8 cellular contexts compared by ENCODE assay signal in genomic region chr1:36088265-36088576, GRCh38. TPM values are rescaled to one million over a fixed set of nuclear protein-coding genes. Genes with fewer than 3 reads are reported as not detected.
DNase-seq lines count a peak whose midpoint lies in the region; ATAC-seq and TF ChIP-seq lines count a peak whose summit lies in the region.

No MANE protein-coding gene starts in this region.

- no peaks in the 10 kb centered on the region for H3K9me2 ChIP-seq in HCT116 (ENCODE audit: insufficient read depth)

- TF ChIP-seq RAD21 in HCT116 (IDR thresholded peaks at IDR 0.05; ENCODE audit: low read depth) = no peak

- TF ChIP-seq POLR2A in HCT116 (IDR thresholded peaks at IDR 0.05; ENCODE audit: borderline replicate concordance, extremely low read depth, insufficient read depth, insufficient read length) = no peak

- H4K20me1 ChIP-seq in HCT116 (ENCODE audit: insufficient read depth) = no peaks in the 10 kb centered on the region

- peaks cover 17% of the 10 kb centered on the region for H3K4me1 Mint-ChIP-seq in activated B cell treated with CpG ODN at 0.5 μM for 24 hours

- H3K27ac ChIP-seq in HCT116 (ENCODE audit: low read depth, low read length) (peak overlapping the region; percentile 76), iPS-18a (ENCODE audit: low read length) (no peak overlapping the region), substantia nigra (ENCODE audit: low read depth, low read length, poor library complexity, severe bottlenecking) (peak overlapping the region; percentile 91)

- peak overlapping the region; percentile 99 for H3K4me2 ChIP-seq in HCT116 (ENCODE audit: low read length)

- BruUV-seq in HCT116 (replicated peaks; lab: Mats Ljungman, UMichigan) = no TSS peak

- peaks cover 21% of the 10 kb centered on the region for H3K36me3 Mint-ChIP-seq in activated B cell treated with CpG ODN at 0.5 μM for 24 hours (ENCODE audit: low read depth)

- H3K9ac ChIP-seq in HCT116 (ENCODE audit: low read length) = peak overlapping the region; percentile 88
- H3K9ac ChIP-seq in iPS-18a (ENCODE audit: low read length) = peak overlapping the region; percentile 15

- H3K9me3 Mint-ChIP-seq in activated B cell treated with CpG ODN at 0.5 μM for 24 hours = no peaks in the 10 kb centered on the region

- H3K4me3 Mint-ChIP-seq in activated B cell treated with CpG ODN at 0.5 μM for 24 hours = peak overlapping the region; percentile 89

- RAD21 ChIA-PET in HCT116 (lab: Charles Lee; ENCODE audit: low non-redundant PET in 1 of 2, low total read pairs in 2 of 2, uncharacterized antibody in 2 of 2, unreplicated experiment in 2 of 2) = interaction anchor here in 1 of 2 experiments (0.6 kb wide), 1 partner anchor 221 kb away, joined by 3 read pairs; no protein-coding TSS in a partner anchor

- H3K27me3 ChIP-seq in HCT116 (ENCODE audit: insufficient read depth, low read length) = no peaks in the 10 kb centered on the region
- peaks cover 9% of the 10 kb centered on the region for H3K27me3 ChIP-seq in iPS-18a (ENCODE audit: control insufficient read depth, insufficient read depth, low read length)

- H3K27me3 Mint-ChIP-seq in activated B cell treated with CpG ODN at 0.5 μM for 24 hours = peaks cover 22% of the 10 kb centered on the region

- TF ChIP-seq CTCF in HCT116 (IDR thresholded peaks at IDR 0.05 in 2 of 3, conservative IDR thresholded peaks at IDR 0.05 in 1 of 3; ENCODE audit: borderline replicate concordance in 1 of 3, insufficient read depth in 1 of 3, low read depth in 2 of 3, low read length in 2 of 3) = no peak
- TF ChIP-seq CTCF in activated B cell treated with CpG ODN at 0.5 μM for 24 hours (IDR thresholded peaks at IDR 0.05) = no peak

- no peak for DNase-seq in HCT116 (ENCODE audit: low read depth, low spot score)
- DNase-seq in activated B cell treated with CpG ODN at 0.5 μM for 24 hours = no peak
- DNase-seq in substantia nigra (lab: John Stamatoyannopoulos, UW) = no peak
- no peak for DNase-seq in germinal center (ENCODE audit: low spot score)
- no peak for DNase-seq in stimulated activated CD4-positive, alpha-beta T cell treated with anti-CD3 and anti-CD28 coated beads, Interleukin-15, amount 100 ng/mL, for 24 hours
- no peak for DNase-seq in H4 (ENCODE audit: low spot score)

- peak overlapping the region; percentile 31 for H2AFZ ChIP-seq in HCT116 (ENCODE audit: low read depth, low read length, poor library complexity, severe bottlenecking)

- H3K27ac Mint-ChIP-seq in activated B cell treated with CpG ODN at 0.5 μM for 24 hours = no peak overlapping the region

- H3K9me3 ChIP-seq in HCT116 (ENCODE audit: control insufficient read depth in 1 of 2, insufficient read depth in 1 of 2, low read depth in 1 of 2, low read length in 2 of 2) = no peaks in the 10 kb centered on the region
- no peaks in the 10 kb centered on the region for H3K9me3 ChIP-seq in iPS-18a (ENCODE audit: control insufficient read depth, low read depth, low read length)

- H3K4me1 ChIP-seq in HCT116 (ENCODE audit: control insufficient read depth in 1 of 2, insufficient read depth in 2 of 2, low read length in 2 of 2) (peaks cover 0 to 15% of the 10 kb centered on the region in 2 experiments; a peak in 2 of 4 replicates), iPS-18a (ENCODE audit: control insufficient read depth, low read depth, low read length) (peaks cover 6% of the 10 kb centered on the region)

- H3K4me3 ChIP-seq in HCT116 (replicated peaks in 1 of 2; ENCODE audit: low read depth in 1 of 2, low read length in 2 of 2) = peak overlapping the region; percentile 96 to 98
- H3K4me3 ChIP-seq in iPS-18a (ENCODE audit: low read length) = peak overlapping the region; percentile 90

- no peak; the same call in 1 of the 2 replicates for ATAC-seq in HCT116
- ATAC-seq in activated B cell treated with CpG ODN at 0.5 μM for 24 hours (ENCODE audit: low read depth) = peak; percentile 12
- ATAC-seq in HG02759 (IDR thresholded peaks at IDR 0.05; ENCODE audit: unreplicated experiment) = no peak

- H3K36me3 ChIP-seq in HCT116 (ENCODE audit: control insufficient read depth in 1 of 2, insufficient read depth in 2 of 2, low read length in 2 of 2) (peaks cover 11 to 17% of the 10 kb centered on the region in 2 experiments; a peak in 3 of 4 replicates), iPS-18a (ENCODE audit: control insufficient read depth, low read depth, low read length) (peaks cover 15% of the 10 kb centered on the region)

- POLR2A ChIA-PET in HCT116 (lab: Charles Lee) = no interaction called here
- POLR2A ChIA-PET in activated B cell treated with CpG ODN at 0.5 μM for 24 hours (lab: Charles Lee) = interaction anchor here (0.7 kb wide), 1 partner anchor 1164 kb away, joined by 9 read pairs; no protein-coding TSS in a partner anchor

- peaks cover 27% of the 10 kb centered on the region for H3K79me2 ChIP-seq in HCT116 (ENCODE audit: insufficient read depth, low read length)

- intact Hi-C loops in HCT116 (cut with micrococcal nuclease) = loop anchor here (2.0 to 10.0 kb wide), 2 partner anchors 157 to 233 kb away; partner anchors contain the start of gene AGO3
- intact Hi-C loops in activated B cell treated with CpG ODN at 0.5 μM for 24 hours (cut with micrococcal nuclease) = loop anchor here (1.0 to 10.0 kb wide), 5 partner anchors 61 to 298 kb away; partner anchors contain the start of genes AGO1, AGO3 and TRAPPC3

- CTCF ChIA-PET in HCT116 (lab: Charles Lee) = no interaction called here
- CTCF ChIA-PET in activated B cell treated with CpG ODN at 0.5 μM for 24 hours (lab: Charles Lee) = no interaction called here

TF ChIP-seq in HCT116, 20 proteins besides CTCF, POLR2A, EP300 and RAD21 (continues in another document):
- no peak for TF ChIP-seq EZH2phosphoT487 (IDR thresholded peaks at IDR 0.05; ENCODE audit: borderline replicate concordance)
- no peak for TF ChIP-seq EZH2 (IDR thresholded peaks at IDR 0.05)
- TF ChIP-seq YY1 (IDR thresholded peaks at IDR 0.05; ENCODE audit: extremely low read depth, insufficient replicate concordance, low read depth, low read length) = no peak
- no peak for TF ChIP-seq JUND (IDR thresholded peaks at IDR 0.05)
- TF ChIP-seq SIN3A (IDR thresholded peaks at IDR 0.05; ENCODE audit: low read depth) = no peak
- no peak for TF ChIP-seq POLR2AphosphoS5 (IDR thresholded peaks at IDR 0.05; ENCODE audit: low read depth, low read length)
- TF ChIP-seq ZBTB33 (IDR thresholded peaks at IDR 0.05; ENCODE audit: extremely low read depth, insufficient replicate concordance, low read length) = no peak
- TF ChIP-seq FOSL1 (IDR thresholded peaks at IDR 0.05; ENCODE audit: low read depth) = no peak
- no peak for TF ChIP-seq CEBPB (IDR thresholded peaks at IDR 0.05; ENCODE audit: low read depth)
- no peak for TF ChIP-seq CBX3 (IDR thresholded peaks at IDR 0.05; ENCODE audit: low read depth)
- TF ChIP-seq REST (IDR thresholded peaks at IDR 0.05; ENCODE audit: low read depth) = no peak

RNA-seq across cellular contexts. Expression of gene ADPRS, which starts 0.5 kb away (rescaled TPM):
- total RNA-seq in HCT116 (2021; ENCODE audit: unreplicated experiment) (28.2 TPM), activated B cell treated with CpG ODN at 0.5 μM for 24 hours (23.0 and 23.9 TPM in 2 replicates)
- polyA plus RNA-seq in HCT116 (2012) = 25.4 and 28.9 TPM in 2 replicates
- total RNA-seq in H4 (2014; rRNA removed; shearing (Covaris generic)) = 40.8 and 50.8 TPM in 2 replicates

RNA-seq across cellular contexts. Expression of gene TEKT2, which starts 4.3 kb away (rescaled TPM):
- total RNA-seq in HCT116 (2021; ENCODE audit: unreplicated experiment) (not detected), activated B cell treated with CpG ODN at 0.5 μM for 24 hours (not detected in 2 replicates)
- polyA plus RNA-seq in HCT116 (2012) = 0.04 and 0.24 TPM in 2 replicates
- not detected in 2 replicates for total RNA-seq in H4 (2014; rRNA removed; shearing (Covaris generic))

RNA-seq across cellular contexts. Expression of gene COL8A2, which starts 36.8 kb away (rescaled TPM):
- 0.05 TPM for total RNA-seq in HCT116 (2021; ENCODE audit: unreplicated experiment)
- 0.01 TPM in 1 of 2 replicates, not detected in the other for polyA plus RNA-seq in HCT116 (2012)
- total RNA-seq in activated B cell treated with CpG ODN at 0.5 μM for 24 hours = 0.24 and 0.64 TPM in 2 replicates
- total RNA-seq in H4 (2014; rRNA removed; shearing (Covaris generic)) = 0.08 and 0.88 TPM in 2 replicates
